In genomic region chr13:50055454-50055853, GRCh38 we compare ENCODE assay signal across 33 cellular contexts. TPM values are rescaled to one million over a fixed set of nuclear protein-coding genes. Genes with fewer than 3 reads are reported as not detected.
DNase-seq lines count a peak whose midpoint lies in the region; ATAC-seq and TF ChIP-seq lines count a peak whose summit lies in the region.
"Had no signal": no experiment of that assay in that cellular context is flagged by ENCODE, and none has a peak within 500 bp of the region (broad histone marks: within the 10 kb centered on the region; RNA-seq: fewer than 3 reads in every experiment).

No MANE protein-coding gene starts in this region.

- POLR2A ChIA-PET in MCF 10A (lab: Yijun Ruan, JAX): no interaction called here
- POLR2A ChIA-PET in activated B cell treated with CpG ODN at 0.5 μM for 24 hours (lab: Charles Lee): no interaction called here

- peak overlapping the region; percentile 54 for H3K4me3 Mint-ChIP-seq in MCF 10A (ENCODE audit: unreplicated experiment)
- H3K4me3 Mint-ChIP-seq in activated B cell treated with CpG ODN at 0.5 μM for 24 hours: no peak overlapping the region
- H3K4me3 Mint-ChIP-seq in immature natural killer cell: peak overlapping the region in 3 of 5 donors; percentile 0 to 36 (median 1)
- H3K4me3 Mint-ChIP-seq: activated CD8-positive, alpha-beta memory T cell treated with anti-CD3 and anti-CD28 coated beads, Interleukin-2, amount 10 ng/mL, durations not matched to agents 7 days and 5 days; activated T-cell treated with anti-CD3 and anti-CD28 coated beads, Interleukin-2, amount 50 U/mL, for 4 hours; neural progenitor cell had no signal

- H3K27me3 Mint-ChIP-seq in MCF 10A (ENCODE audit: insufficient read depth, unreplicated experiment) (no peaks in the 10 kb centered on the region), activated B cell treated with CpG ODN at 0.5 μM for 24 hours (no peaks in the 10 kb centered on the region), immature natural killer cell (ENCODE audit: low read depth in 3 of 3) (peaks cover 0 to 2% (median 1%) of the 10 kb centered on the region in 3 donors)
- H3K27me3 Mint-ChIP-seq: activated CD8-positive, alpha-beta memory T cell treated with anti-CD3 and anti-CD28 coated beads, Interleukin-2, amount 10 ng/mL, durations not matched to agents 7 days and 5 days had no signal

- peaks cover 7% of the 10 kb centered on the region for H3K4me1 Mint-ChIP-seq in MCF 10A (ENCODE audit: insufficient read depth, unreplicated experiment)
- H3K4me1 Mint-ChIP-seq in activated B cell treated with CpG ODN at 0.5 μM for 24 hours: peaks cover 32% of the 10 kb centered on the region
- peaks cover 31 to 64% of the 10 kb centered on the region in 2 donors for H3K4me1 Mint-ChIP-seq in immature natural killer cell
- H3K4me1 Mint-ChIP-seq: neural progenitor cell had no signal

- H3K27ac Mint-ChIP-seq in MCF 10A (ENCODE audit: low read depth, unreplicated experiment) (peak overlapping the region; percentile 80), activated B cell treated with CpG ODN at 0.5 μM for 24 hours (peak overlapping the region; percentile 8), immature natural killer cell (peak overlapping the region; percentile 4 to 45 (median 32))
- H3K27ac Mint-ChIP-seq: activated CD8-positive, alpha-beta memory T cell treated with anti-CD3 and anti-CD28 coated beads, Interleukin-2, amount 10 ng/mL, durations not matched to agents 7 days and 5 days; neural progenitor cell had no signal

- H3K36me3 Mint-ChIP-seq in MCF 10A (ENCODE audit: insufficient read depth, unreplicated experiment) (peaks cover 20% of the 10 kb centered on the region), activated B cell treated with CpG ODN at 0.5 μM for 24 hours (ENCODE audit: low read depth) (peaks cover 57% of the 10 kb centered on the region), immature natural killer cell (peaks cover 4 to 8% (median 6%) of the 10 kb centered on the region in 3 donors)

- 100% methylated on average over 1 of the region's 1 CpG for WGBS in mammary epithelial cell (ENCODE audit: low coverage, missing lambda C conversion rate)

- H3K27ac ChIP-seq in mammary epithelial cell (ENCODE audit: insufficient read depth, low read depth, low read length): no peak overlapping the region
- H3K27ac ChIP-seq: esophagus muscularis mucosa, neural progenitor cell, right atrium auricular region, SK-N-MC, upper lobe of right lung, VCaP had no signal

- no peak for TF ChIP-seq CTCF in MCF 10A (IDR thresholded peaks at IDR 0.05; ENCODE audit: unreplicated experiment)
- TF ChIP-seq CTCF in mammary epithelial cell (conservative IDR thresholded peaks at IDR 0.05 in 1 of 2, IDR thresholded peaks at IDR 0.05 in 1 of 2; ENCODE audit: extremely low read depth in 1 of 2, insufficient read depth in 1 of 2, low read depth in 1 of 2, low read length in 2 of 2): no peak
- TF ChIP-seq CTCF in activated B cell treated with CpG ODN at 0.5 μM for 24 hours (IDR thresholded peaks at IDR 0.05): no peak

- dilution Hi-C loops in mammary epithelial cell (cut with HindIII; ENCODE audit: low sequenced_read_pairs): no loop called here

- no peaks in the 10 kb centered on the region for H4K20me1 ChIP-seq in mammary epithelial cell (ENCODE audit: insufficient read depth, low read length)

- CTCF ChIA-PET in MCF 10A (lab: Yijun Ruan, JAX): no interaction called here
- CTCF ChIA-PET in mammary epithelial cell (lab: Charles Lee; ENCODE audit: low non-redundant PET): no interaction called here
- CTCF ChIA-PET in activated B cell treated with CpG ODN at 0.5 μM for 24 hours (lab: Charles Lee): no interaction called here

- no peak overlapping the region for H3K9ac ChIP-seq in mammary epithelial cell (ENCODE audit: insufficient read depth, low read length)
- H3K9ac ChIP-seq in skeletal muscle satellite cell (ENCODE audit: low read depth, low read length): no peak overlapping the region
- H3K9ac ChIP-seq: neural progenitor cell had no signal

- H3K9me3 Mint-ChIP-seq in MCF 10A (ENCODE audit: unreplicated experiment) (no peaks in the 10 kb centered on the region), activated B cell treated with CpG ODN at 0.5 μM for 24 hours (no peaks in the 10 kb centered on the region), immature natural killer cell (no peaks in the 10 kb centered on the region)

- ATAC-seq in activated B cell treated with CpG ODN at 0.5 μM for 24 hours (ENCODE audit: low read depth) (no peak), HG03565 (IDR thresholded peaks at IDR 0.05; ENCODE audit: unreplicated experiment) (no peak), GM18498 (IDR thresholded peaks at IDR 0.05; ENCODE audit: unreplicated experiment) (no peak)
- ATAC-seq: activated CD8-positive, alpha-beta memory T cell treated with anti-CD3 and anti-CD28 coated beads, Interleukin-2, amount 10 ng/mL, durations not matched to agents 7 days and 5 days; activated T-cell treated with anti-CD3 and anti-CD28 coated beads, Interleukin-2, amount 50 U/mL, for 4 hours; left colon; PC-3; stimulated activated naive CD8-positive, alpha-beta T cell treated with anti-CD3 and anti-CD28 coated beads, Interleukin-15, Interleukin-2, amounts not matched to agents 100 U/mL and 50 U/mL, for 24 hours; upper lobe of right lung had no signal

- no peak overlapping the region for H2AFZ ChIP-seq in mammary epithelial cell (ENCODE audit: low read depth, low read length)
- H2AFZ ChIP-seq: neural progenitor cell had no signal

- H3K4me1 ChIP-seq in mammary epithelial cell (ENCODE audit: insufficient read depth, low read length): no peaks in the 10 kb centered on the region
- no peaks in the 10 kb centered on the region for H3K4me1 ChIP-seq in skeletal muscle satellite cell (ENCODE audit: control insufficient read depth, insufficient read depth, low read length)
- H3K4me1 ChIP-seq: Caco-2, esophagus muscularis mucosa, neural progenitor cell, right atrium auricular region, upper lobe of right lung had no signal

- H3K36me3 ChIP-seq in mammary epithelial cell (ENCODE audit: insufficient read depth, low read length): peaks cover 11% of the 10 kb centered on the region
- H3K36me3 ChIP-seq in skeletal muscle satellite cell (ENCODE audit: insufficient read depth, low read length): peaks cover 12% of the 10 kb centered on the region
- H3K36me3 ChIP-seq: right atrium auricular region had no signal

- in situ Hi-C loops in mammary epithelial cell (cut with MboI; ENCODE audit: low sequenced_read_pairs in 2 of 2): no loop called here

- intact Hi-C loops in MCF 10A (cut with micrococcal nuclease) (no loop called here), mammary epithelial cell (cut with micrococcal nuclease) (no loop called here), activated B cell treated with CpG ODN at 0.5 μM for 24 hours (cut with micrococcal nuclease) (loop anchor here (5.0 kb wide), 1 partner anchor 38 kb away; the partner anchor contains the start of gene KCNRG)

- no peak for DNase-seq in MCF 10A (ENCODE audit: unreplicated experiment)
- DNase-seq in mammary epithelial cell: no peak
- no peak for DNase-seq in activated B cell treated with CpG ODN at 0.5 μM for 24 hours
- DNase-seq in immature natural killer cell: no peak
- DNase-seq in stimulated activated naive CD4-positive, alpha-beta T cell treated with Interleukin-2 at 50 U/mL for 16 hours (lab: John Stamatoyannopoulos, UW): no peak
- DNase-seq: activated CD4-positive, alpha-beta T cell treated with anti-CD3 and anti-CD28 coated beads for 48 hours; activated CD8-positive, alpha-beta memory T cell treated with anti-CD3 and anti-CD28 coated beads, Interleukin-2, amount 10 ng/mL, durations not matched to agents 7 days and 5 days; activated naive CD4-positive, alpha-beta T cell treated with Interleukin-2 at 50 U/mL for 16 hours; activated T-cell treated with anti-CD3 and anti-CD28 coated beads, Interleukin-2, amount 50 U/mL, for 4 hours; amygdala; C1 segment of cervical spinal cord; Caco-2; hypothalamus; KBM-7; left colon; NCI-H1105; NCI-H187; NCI-H524; PC-3; posterior cingulate gyrus; stimulated activated CD4-positive, alpha-beta T cell treated with anti-CD3 and anti-CD28 coated beads, Interleukin-1b, Interleukin-23, amount 100 ng/mL, for 48 hours; stimulated activated naive CD8-positive, alpha-beta T cell treated with anti-CD3 and anti-CD28 coated beads, Interleukin-15, Interleukin-2, amounts not matched to agents 100 U/mL and 50 U/mL, for 24 hours; T-helper 9 cell; upper lobe of right lung had no signal

- no TSS peak for BruUV-seq in MCF 10A (replicated peaks; lab: Mats Ljungman, UMichigan)
- BruUV-seq in mammary epithelial cell (replicated peaks; lab: Mats Ljungman, UMichigan): no TSS peak

- H3K4me2 ChIP-seq in mammary epithelial cell (ENCODE audit: insufficient read depth, low read depth, low read length) (no peak overlapping the region), skeletal muscle satellite cell (ENCODE audit: low read length) (peak overlapping the region; percentile 45)
- H3K4me2 ChIP-seq: neural progenitor cell had no signal

- no peaks in the 10 kb centered on the region for H3K27me3 ChIP-seq in mammary epithelial cell (ENCODE audit: insufficient read depth, low read length)
- H3K27me3 ChIP-seq in skeletal muscle satellite cell (ENCODE audit: control insufficient read depth, insufficient read depth, low read length): no peaks in the 10 kb centered on the region
- H3K27me3 ChIP-seq: esophagus muscularis mucosa, neural progenitor cell, right atrium auricular region, upper lobe of right lung had no signal

- H3K9me3 ChIP-seq in mammary epithelial cell (replicated peaks; ENCODE audit: insufficient read depth, low read length): no peaks in the 10 kb centered on the region
- no peaks in the 10 kb centered on the region for H3K9me3 ChIP-seq in skeletal muscle satellite cell (replicated peaks; ENCODE audit: low read length)
- H3K9me3 ChIP-seq: Caco-2, esophagus muscularis mucosa, upper lobe of right lung had no signal

- peaks cover 70% of the 10 kb centered on the region for H3K79me2 ChIP-seq in mammary epithelial cell (ENCODE audit: insufficient read depth, low read length)

- H3K4me3 ChIP-seq in mammary epithelial cell (replicated peaks in 1 of 3; ENCODE audit: insufficient read depth in 1 of 3, low read depth in 2 of 3, low read length in 3 of 3) (no peak overlapping the region), skeletal muscle satellite cell (ENCODE audit: low read length) (no peak overlapping the region)
- H3K4me3 ChIP-seq: esophagus muscularis mucosa, neural progenitor cell, right atrium auricular region, SK-N-MC, upper lobe of right lung had no signal

RNA-seq across cellular contexts. Expression of gene KCNRG, which starts 40.2 kb away (rescaled TPM):
- 0.28 and 0.49 TPM in 2 replicates for total RNA-seq in MCF 10A (2022)
- total RNA-seq in mammary epithelial cell: 1 to 10 TPM in 1 of 2 donors, under 1 TPM in 1; 0.75 to 1.7 TPM
- 0.70 TPM for polyA plus RNA-seq in mammary epithelial cell
- not detected for polyA minus RNA-seq in mammary epithelial cell
- total RNA-seq in activated B cell treated with CpG ODN at 0.5 μM for 24 hours: 1.9 and 3.1 TPM in 2 replicates
- under 1 TPM in 2 of 3 donors, not detected in 1; 0.27 to 0.36 TPM for polyA plus RNA-seq in immature natural killer cell
- 2.0 TPM in 1 of 2 replicates, not detected in the other for total RNA-seq in skeletal muscle satellite cell (2012; rRNA removed)
- total RNA-seq: H4 had no signal

RNA-seq across cellular contexts. Expression of gene TRIM13, which starts 58.6 kb away (rescaled TPM):
- total RNA-seq in MCF 10A (2022) (17.5 and 19.0 TPM in 2 replicates), mammary epithelial cell (10 to 100 TPM; 17.9 to 21.0 TPM), activated B cell treated with CpG ODN at 0.5 μM for 24 hours (49.3 and 54.4 TPM in 2 replicates)
- polyA plus RNA-seq in mammary epithelial cell (10.2 TPM), immature natural killer cell (10 to 100 TPM in 2 of 3 donors, 1 to 10 TPM in 1; 6.4 to 14.3 (median 14.0) TPM)
- polyA minus RNA-seq in mammary epithelial cell: 16.5 TPM
- 16.2 and 17.7 TPM in 2 replicates for total RNA-seq in skeletal muscle satellite cell (2012; rRNA removed)

Comparison
In these comparisons a context has a peak if more than half of its experiments do, and no peak if none do; other contexts are left out.
1. H3K27ac Mint-ChIP-seq: peak in every context shown above with its lines; median percentile 80 in MCF 10A; 32 in immature natural killer cell; 8 in activated B cell treated with CpG ODN at 0.5 μM for 24 hours.